1 cellular context compared by ENCODE assay signal in genomic region chr4:143166722-143167121, GRCh38.
TF ChIP-seq lines count a peak whose summit lies in the region.
"Not testable (repeated sequence)": the region's sequence is repeated elsewhere in the genome, so short reads cannot be mapped to it uniquely, and the experiment has no call there.

No MANE protein-coding gene starts in this region.

TF ChIP-seq in HepG2, 621 proteins besides CTCF, POLR2A, EP300 and RAD21 (continued from another document):
- peak; percentile 43; the same call in 1 of the 2 replicates for TF ChIP-seq ZGPAT (CRISPR knock-in tag; IDR thresholded peaks at IDR 0.05)
- peak; percentile 13; the same call in 1 of the 2 replicates for TF ChIP-seq GABPB1 (CRISPR knock-in tag; IDR thresholded peaks at IDR 0.05)
- not testable (repeated sequence) for TF ChIP-seq FOXP1, FOXA1 (IDR thresholded peaks at IDR 0.05)
- TF ChIP-seq FOXP1 (CRISPR knock-in tag; IDR thresholded peaks at IDR 0.05), result 0 out of 2 replicates have a peak, but pooled peaks have one; percentile 36
- TF ChIP-seq ZNF331 (CRISPR knock-in tag; IDR thresholded peaks at IDR 0.05), result peak; percentile 52; the same call in 1 of the 2 replicates
- peak; percentile 69; the same call in 1 of the 2 replicates for TF ChIP-seq FOXK1 (CRISPR knock-in tag; IDR thresholded peaks at IDR 0.05; ENCODE audit: borderline replicate concordance, low read depth)
- TF ChIP-seq HDAC2 (CRISPR knock-in tag; IDR thresholded peaks at IDR 0.05), result 0 out of 2 replicates have a peak, but pooled peaks have one; percentile 34
- TF ChIP-seq SALL1 (CRISPR knock-in tag; IDR thresholded peaks at IDR 0.05), result peak; percentile 55
- TF ChIP-seq ZNF281 (CRISPR knock-in tag; IDR thresholded peaks at IDR 0.05; ENCODE audit: borderline replicate concordance), result peak; percentile 97
- peak; percentile 51; the same call in 1 of the 2 replicates for TF ChIP-seq KDM5B (CRISPR knock-in tag; IDR thresholded peaks at IDR 0.05; ENCODE audit: borderline replicate concordance)
- peak; percentile 20; the same call in 1 of the 2 replicates for TF ChIP-seq ZNF292 (CRISPR knock-in tag; IDR thresholded peaks at IDR 0.05; ENCODE audit: borderline replicate concordance, low read depth)
- peak; percentile 51 for TF ChIP-seq ZNF687 (CRISPR knock-in tag; IDR thresholded peaks at IDR 0.05)
- TF ChIP-seq KDM2A (CRISPR knock-in tag; IDR thresholded peaks at IDR 0.05; ENCODE audit: borderline replicate concordance, low read depth), result peak; percentile 51; the same call in 1 of the 2 replicates
- peak; percentile 75 for TF ChIP-seq FOXA1 (CRISPR knock-in tag; IDR thresholded peaks at IDR 0.05)
- TF ChIP-seq THAP11 (CRISPR knock-in tag; IDR thresholded peaks at IDR 0.05), result peak; percentile 43; the same call in 1 of the 2 replicates
- 0 out of 2 replicates have a peak, but pooled peaks have one; percentile 58 for TF ChIP-seq ZNF567 (CRISPR knock-in tag; IDR thresholded peaks at IDR 0.05; ENCODE audit: borderline replicate concordance)
- TF ChIP-seq HMGXB3 (CRISPR knock-in tag; IDR thresholded peaks at IDR 0.05; ENCODE audit: borderline replicate concordance), result peak; percentile 61; the same call in 1 of the 2 replicates
- peak; percentile 80 for TF ChIP-seq FOXA3 (CRISPR knock-in tag; IDR thresholded peaks at IDR 0.05)
- TF ChIP-seq ZNF766 (CRISPR knock-in tag; IDR thresholded peaks at IDR 0.05; ENCODE audit: borderline replicate concordance), result peak; percentile 93; the same call in 1 of the 2 replicates
- TF ChIP-seq ZBTB4 (CRISPR knock-in tag; IDR thresholded peaks at IDR 0.05; ENCODE audit: borderline replicate concordance), result peak; percentile 32; the same call in 1 of the 2 replicates
- peak; percentile 47; the same call in 1 of the 2 replicates for TF ChIP-seq ARID5B (CRISPR knock-in tag; IDR thresholded peaks at IDR 0.05)
- 0 out of 2 replicates have a peak, but pooled peaks have one; percentile 35 for TF ChIP-seq ZBTB7B (CRISPR knock-in tag; IDR thresholded peaks at IDR 0.05)
- 0 out of 2 replicates have a peak, but pooled peaks have one; percentile 21 for TF ChIP-seq KAT8 (CRISPR knock-in tag; IDR thresholded peaks at IDR 0.05)
- 0 out of 2 replicates have a peak, but pooled peaks have one; percentile 47 for TF ChIP-seq EED (CRISPR knock-in tag; IDR thresholded peaks at IDR 0.05)
- peak; percentile 69; the same call in 1 of the 2 replicates for TF ChIP-seq ZNF788 (CRISPR knock-in tag; IDR thresholded peaks at IDR 0.05; ENCODE audit: borderline replicate concordance)
- TF ChIP-seq CBX5 (CRISPR knock-in tag; IDR thresholded peaks at IDR 0.05; ENCODE audit: borderline replicate concordance), result peak; percentile 75; the same call in 1 of the 2 replicates
